Comparison of ENCODE assay signal across 7 cellular contexts in the genomic region with DNA sequence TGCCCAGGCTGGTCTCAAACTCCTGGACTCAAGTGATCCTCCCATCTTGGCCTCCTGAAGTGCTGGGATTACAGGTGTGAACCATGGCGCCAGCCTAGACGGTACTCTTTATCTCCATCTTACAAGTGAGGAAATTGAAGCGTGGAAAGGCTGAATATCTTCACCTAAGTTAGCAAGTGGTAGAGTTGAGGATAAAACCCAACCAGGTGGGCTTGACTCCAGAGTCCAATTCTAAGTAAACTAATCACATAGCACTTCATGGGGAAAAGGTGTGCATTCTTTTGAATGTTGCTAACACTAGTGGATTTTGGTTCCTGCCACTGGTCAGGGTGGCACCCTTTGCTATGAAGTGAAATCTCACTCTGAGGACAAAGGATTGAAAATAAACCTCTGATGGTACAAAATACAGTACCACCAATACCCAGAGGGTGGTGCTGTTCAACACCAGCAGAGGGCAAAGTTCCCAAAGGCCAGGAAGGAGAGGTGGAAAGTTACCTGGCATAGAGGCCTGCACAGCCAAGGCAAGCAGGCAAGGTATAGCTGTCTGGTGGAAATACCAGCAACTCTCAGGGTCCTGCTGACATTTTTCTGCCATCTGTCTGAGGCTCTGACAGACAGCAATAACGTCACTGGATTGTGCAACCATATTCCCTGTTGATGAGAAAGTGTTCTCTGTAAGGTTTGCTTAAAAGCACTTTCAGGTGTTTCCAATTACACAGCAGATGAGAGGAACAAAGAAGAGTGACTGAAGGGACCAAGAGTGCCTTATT. TPM values are rescaled to one million over a fixed set of nuclear protein-coding genes. Genes with fewer than 3 reads are reported as not detected.
DNase-seq lines count a peak whose midpoint lies in the region; ATAC-seq, FAIRE-seq and TF ChIP-seq lines count a peak whose summit lies in the region.

No MANE protein-coding gene starts in this region.

- peak; percentile 61 to 63 for ATAC-seq in stimulated activated naive B cell treated with anti-CD40 and anti-IgM and Interleukin-4, amounts not matched to agents 10 μg/mL and 1 μg/mL and 100 μg/mL, for 72 hours (replicated peaks)
- ATAC-seq in HG03039 (IDR thresholded peaks at IDR 0.05; ENCODE audit: unreplicated experiment) = no peak

- POLR2A ChIA-PET in MCF 10A (lab: Yijun Ruan, JAX) = interaction anchor here (0.5 to 4.9 kb wide), 9 partner anchors 34 to 186 kb away, joined by 3 to 37 read pairs (median 5); no protein-coding TSS in a partner anchor

- intact Hi-C loops in MCF 10A (cut with micrococcal nuclease) = loop anchor here (1.0 to 5.0 kb wide), 3 partner anchors 90 to 149 kb away; a partner anchor contains a TSS

- no peaks in the 10 kb centered on the region for H3K9me3 Mint-ChIP-seq in MCF 10A (ENCODE audit: unreplicated experiment)
- no peaks in the 10 kb centered on the region for H3K9me3 Mint-ChIP-seq in stimulated activated naive B cell treated with anti-CD40 and anti-IgM and Interleukin-4, amounts not matched to agents 10 μg/mL and 1 μg/mL and 100 μg/mL, for 72 hours

- peak overlapping the region; percentile 46 for H3K27ac Mint-ChIP-seq in MCF 10A (ENCODE audit: low read depth, unreplicated experiment)
- H3K27ac Mint-ChIP-seq in stimulated activated naive B cell treated with anti-CD40 and anti-IgM and Interleukin-4, amounts not matched to agents 10 μg/mL and 1 μg/mL and 100 μg/mL, for 72 hours = no peak overlapping the region

- peaks cover 16% of the 10 kb centered on the region for H3K4me1 Mint-ChIP-seq in MCF 10A (ENCODE audit: insufficient read depth, unreplicated experiment)
- H3K4me1 Mint-ChIP-seq in stimulated activated naive B cell treated with anti-CD40 and anti-IgM and Interleukin-4, amounts not matched to agents 10 μg/mL and 1 μg/mL and 100 μg/mL, for 72 hours = no peaks in the 10 kb centered on the region

- no peaks in the 10 kb centered on the region for H3K27me3 Mint-ChIP-seq in MCF 10A (ENCODE audit: insufficient read depth, unreplicated experiment)
- no peaks in the 10 kb centered on the region for H3K27me3 Mint-ChIP-seq in stimulated activated naive B cell treated with anti-CD40 and anti-IgM and Interleukin-4, amounts not matched to agents 10 μg/mL and 1 μg/mL and 100 μg/mL, for 72 hours

- H3K36me3 Mint-ChIP-seq in MCF 10A (ENCODE audit: insufficient read depth, unreplicated experiment) = peaks cover 97% of the 10 kb centered on the region
- peaks cover 27 to 43% of the 10 kb centered on the region in 2 donors for H3K36me3 Mint-ChIP-seq in stimulated activated naive B cell treated with anti-CD40 and anti-IgM and Interleukin-4, amounts not matched to agents 10 μg/mL and 1 μg/mL and 100 μg/mL, for 72 hours

- DNase-seq in EL (peak; percentile 49), HS-5 (ENCODE audit: low read depth) (peak; percentile 68), SHP77 (lab: John Stamatoyannopoulos, UW) (peak; percentile 37 to 55), MCF 10A (ENCODE audit: unreplicated experiment) (peak; percentile 74)
- DNase-seq in stimulated activated naive B cell treated with anti-CD40 and anti-IgM and Interleukin-4, amounts not matched to agents 10 μg/mL and 1 μg/mL and 100 μg/mL, for 72 hours = no peak

- FAIRE-seq in islet of Langerhans (lab: Jason Lieb, UNC) = peak; percentile 76

- peak; percentile 79 for TF ChIP-seq CTCF in MCF 10A (IDR thresholded peaks at IDR 0.05; ENCODE audit: unreplicated experiment)

- no peak overlapping the region for H3K4me3 Mint-ChIP-seq in MCF 10A (ENCODE audit: unreplicated experiment)
- no peak overlapping the region for H3K4me3 Mint-ChIP-seq in stimulated activated naive B cell treated with anti-CD40 and anti-IgM and Interleukin-4, amounts not matched to agents 10 μg/mL and 1 μg/mL and 100 μg/mL, for 72 hours

- BruUV-seq in MCF 10A (replicated peaks; lab: Mats Ljungman, UMichigan) = no TSS peak

- CTCF ChIA-PET in MCF 10A (lab: Yijun Ruan, JAX) = interaction anchor here (0.5 to 9.9 kb wide), 27 partner anchors 10 to 251 kb away, joined by 3 to 204 read pairs (median 5); a partner anchor contains a TSS

RNA-seq across cellular contexts. Expression of a gene that starts 17.6 kb away (rescaled TPM):
- 44.9 and 48.0 TPM in 2 replicates for total RNA-seq in MCF 10A (2022)

RNA-seq across cellular contexts. Expression of a gene that starts 17.7 kb away (rescaled TPM):
- 56.5 and 62.3 TPM in 2 replicates for total RNA-seq in MCF 10A (2022)

RNA-seq across cellular contexts. Expression of a gene that starts 34.7 kb away (rescaled TPM):
- 67.0 and 67.2 TPM in 2 replicates for total RNA-seq in MCF 10A (2022)

RNA-seq across cellular contexts. Expression of a gene that starts 35.2 kb away (rescaled TPM):
- total RNA-seq in MCF 10A (2022) = 7.2 and 7.8 TPM in 2 replicates

RNA-seq across cellular contexts. Expression of a gene that starts 37.6 kb away (rescaled TPM):
- total RNA-seq in MCF 10A (2022) = 235 and 248 TPM in 2 replicates
